In the genomic region with DNA sequence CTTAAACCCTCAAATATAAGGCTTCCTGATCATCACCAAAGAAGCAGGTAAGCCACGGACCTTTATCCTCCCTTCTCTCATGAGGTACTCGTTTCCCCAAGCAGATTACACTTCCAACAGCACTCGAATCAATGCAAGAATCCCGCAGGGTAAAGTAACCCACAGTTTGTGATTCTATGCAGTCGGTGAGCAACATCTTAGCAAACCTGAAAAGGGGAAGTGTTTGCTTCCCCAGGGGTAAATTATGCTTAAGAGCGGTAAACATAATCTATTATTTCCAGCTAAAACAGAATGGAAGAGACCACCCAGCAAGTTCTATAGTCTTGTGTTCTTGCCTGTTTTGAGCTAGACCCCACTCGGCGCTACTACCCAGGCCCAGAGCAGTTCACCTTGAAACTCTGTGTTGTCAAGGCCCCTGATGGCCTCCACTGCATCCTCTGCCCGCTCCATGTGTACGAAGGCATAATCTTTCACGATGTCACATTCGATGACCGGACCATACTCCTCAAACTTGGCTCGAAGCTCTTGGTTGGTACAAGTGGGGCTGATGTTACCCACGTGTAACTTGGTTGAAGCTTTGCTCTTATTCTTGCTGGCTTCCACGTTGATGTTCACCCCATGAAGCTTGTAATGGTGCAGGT, we compare ENCODE assay signal across 9 cellular contexts. TPM values are rescaled to one million over a fixed set of nuclear protein-coding genes. Genes with fewer than 3 reads are reported as not detected.
DNase-seq lines count a peak whose midpoint lies in the region; ATAC-seq and TF ChIP-seq lines count a peak whose summit lies in the region.
"Had no signal": no experiment of that assay in that cellular context is flagged by ENCODE, and none has a peak within 500 bp of the region (broad histone marks: within the 10 kb centered on the region; RNA-seq: fewer than 3 reads in every experiment).

No MANE protein-coding gene starts in this region.

- no peak for ATAC-seq in HG03565 (IDR thresholded peaks at IDR 0.05; ENCODE audit: unreplicated experiment)

- H3K79me2 ChIP-seq in GM23248 (ENCODE audit: insufficient read depth) (peaks cover 59% of the 10 kb centered on the region), OCI-LY3 (ENCODE audit: low read length) (peaks cover 53% of the 10 kb centered on the region)

- peak overlapping the region; percentile 91 for H3K4me2 ChIP-seq in GM23248 (ENCODE audit: unreplicated experiment)
- H3K4me2 ChIP-seq in OCI-LY3 (ENCODE audit: low read length), result peak overlapping the region; percentile 82

- no peaks in the 10 kb centered on the region for H3K9me2 ChIP-seq in GM23248 (ENCODE audit: insufficient read depth)

- H3K36me3 ChIP-seq in GM23248 (ENCODE audit: low read depth) (0 out of 2 replicates have a peak, but pooled peaks cover 5% of the 10 kb centered on the region), OCI-LY3 (replicated peaks; ENCODE audit: low read depth, low read length) (peaks cover 17% of the 10 kb centered on the region), endocrine pancreas (ENCODE audit: control insufficient read depth, insufficient read depth, low read length) (no peaks in the 10 kb centered on the region)

- H4K20me1 ChIP-seq in GM23248 (ENCODE audit: insufficient read depth), result no peaks in the 10 kb centered on the region
- peaks cover 7% of the 10 kb centered on the region; the same call in 1 of the 2 replicates for H4K20me1 ChIP-seq in OCI-LY3 (ENCODE audit: insufficient read depth, low read length)

- H3K4me3 ChIP-seq in GM23248 (peak overlapping the region; percentile 78), OCI-LY3 (ENCODE audit: low read length) (peak overlapping the region; percentile 78), endocrine pancreas (ENCODE audit: control insufficient read depth, insufficient read depth, low read length) (peak overlapping the region; percentile 75)

- H3K9me3 ChIP-seq in GM23248 (ENCODE audit: low read depth) (no peaks in the 10 kb centered on the region), OCI-LY3 (ENCODE audit: insufficient read depth, low read length) (no peaks in the 10 kb centered on the region), endocrine pancreas (ENCODE audit: control insufficient read depth, low read length) (no peaks in the 10 kb centered on the region)

- TF ChIP-seq CTCF in OCI-LY3 (IDR thresholded peaks at IDR 0.05; ENCODE audit: low read depth, low read length), result no peak

- no peak overlapping the region; the same call in 1 of the 2 replicates for H3K9ac ChIP-seq in GM23248
- H3K9ac ChIP-seq in OCI-LY3 (ENCODE audit: low read length), result no peak overlapping the region
- H3K9ac ChIP-seq in endocrine pancreas (ENCODE audit: control insufficient read depth, insufficient read depth, low read length), result no peak overlapping the region

- H3K27me3 ChIP-seq in GM23248 (replicated peaks; ENCODE audit: insufficient read depth) (no peaks in the 10 kb centered on the region), OCI-LY3 (ENCODE audit: low read depth, low read length) (no peaks in the 10 kb centered on the region), endocrine pancreas (ENCODE audit: control insufficient read depth, insufficient read depth, low read length) (no peaks in the 10 kb centered on the region)

- peaks cover 28% of the 10 kb centered on the region for H3F3A ChIP-seq in GM23248 (ENCODE audit: insufficient read depth)

- WGBS in GM23248 (ENCODE audit: low coverage in 1 of 2, low lambda C conversion rate in 2 of 2, missing lambda C conversion rate in 2 of 2), 2 experiments, result 68 to 70% methylated on average over 16 of the region's 16 CpGs

- in situ Hi-C loops in GM23248 (cut with MboI), result no loop called here

- H3K4me1 ChIP-seq in GM23248 (ENCODE audit: insufficient read depth) (peaks cover 17% of the 10 kb centered on the region), OCI-LY3 (ENCODE audit: low read length) (peaks cover 24% of the 10 kb centered on the region), endocrine pancreas (ENCODE audit: control insufficient read depth, insufficient read depth, low read length) (peaks cover 4% of the 10 kb centered on the region)

- no peak overlapping the region for H3K27ac ChIP-seq in GM23248
- H3K27ac ChIP-seq in OCI-LY3 (ENCODE audit: low read length), result peak overlapping the region; percentile 50

- intact Hi-C loops in head of caudate nucleus (cut with DNase I), result loop anchor here (5.0 to 10.0 kb wide), 2 partner anchors 34 to 272 kb away; no protein-coding TSS in a partner anchor

- H2AFZ ChIP-seq in GM23248 (no peak overlapping the region), OCI-LY3 (ENCODE audit: low read depth, low read length) (no peak overlapping the region)

- no peak for DNase-seq in GM23248
- DNase-seq in retina, result peak; percentile 12
- no peak for DNase-seq in amniotic stem cell (lab: John Stamatoyannopoulos, UW)
- no peak for DNase-seq in stimulated activated CD4-positive, alpha-beta T cell treated with anti-CD3 and anti-CD28 coated beads, Interleukin-4, amount 100 ng/mL, for 4 hours
- DNase-seq in head of caudate nucleus, result no peak
- DNase-seq: NCI-H345 had no signal

RNA-seq across cellular contexts. Expression of gene RBM4B, which starts 1.3 kb away (rescaled TPM):
- total RNA-seq in GM23248 (2014; rRNA removed; shearing (Covaris generic)), result 18.5 and 22.9 TPM in 2 replicates
- 23.2 and 23.4 TPM in 2 replicates for polyA plus RNA-seq in GM23248 (2016; fragmentation: Nextera tagmentation; extraction: Ambion mirVana)

RNA-seq across cellular contexts. Expression of gene RBM4, which starts 37.9 kb away (rescaled TPM):
- total RNA-seq in GM23248 (2014; rRNA removed; shearing (Covaris generic)), result 79.0 and 81.4 TPM in 2 replicates
- polyA plus RNA-seq in GM23248 (2016; fragmentation: Nextera tagmentation; extraction: Ambion mirVana), result 121 and 125 TPM in 2 replicates

RNA-seq across cellular contexts. Expression of gene SPTBN2, which starts 52.6 kb away (rescaled TPM):
- 0.13 and 0.22 TPM in 2 replicates for total RNA-seq in GM23248 (2014; rRNA removed; shearing (Covaris generic))
- 0.13 TPM in 1 of 2 replicates, not detected in the other for polyA plus RNA-seq in GM23248 (2016; fragmentation: Nextera tagmentation; extraction: Ambion mirVana)

RNA-seq across cellular contexts. Expression of gene RBM14, which starts 60.0 kb away (rescaled TPM):
- total RNA-seq in GM23248 (2014; rRNA removed; shearing (Covaris generic)), result 23.5 and 28.4 TPM in 2 replicates
- polyA plus RNA-seq in GM23248 (2016; fragmentation: Nextera tagmentation; extraction: Ambion mirVana), result 40.6 and 42.6 TPM in 2 replicates
